Comparison of ENCODE assay signal across 8 cellular contexts in genomic region chr11:65498977-65499712, GRCh38. TPM values are rescaled to one million over a fixed set of nuclear protein-coding genes. Genes with fewer than 3 reads are reported as not detected.
A peak's percentile ranks its signal among the peaks of the same experiment; 100 is the strongest.
DNase-seq lines count a peak whose midpoint lies in the region; ATAC-seq and TF ChIP-seq lines count a peak whose summit lies in the region.

MALAT1 (plus strand) TSS chr11:65499045.

- H3K9me3 ChIP-seq in AG04450 (ENCODE audit: control insufficient read depth, insufficient read depth, low read length) = no peaks in the 10 kb centered on the region; the same call in 1 of the 2 replicates
- no peaks in the 10 kb centered on the region for H3K9me3 ChIP-seq in parathyroid adenoma (ENCODE audit: control insufficient read depth, low read length)
- H3K9me3 ChIP-seq in thymus (ENCODE audit: control insufficient read depth) = no peaks in the 10 kb centered on the region

- peaks cover 0 to 3% of the 10 kb centered on the region in 2 donors for H3K9me3 Mint-ChIP-seq in activated naive CD4-positive, alpha-beta T cell treated with anti-CD3 and anti-CD28 coated beads, Interleukin-2, amount 50 U/mL, for 72 hours
- H3K9me3 Mint-ChIP-seq in glutamatergic neuron (ENCODE audit: unreplicated experiment) = peaks cover 37% of the 10 kb centered on the region

- no peak within 1 kb of the TSS for H3K4me3 Mint-ChIP-seq in glutamatergic neuron (ENCODE audit: unreplicated experiment)

- peak within 1 kb of the TSS; percentile 95 for H3K4me2 ChIP-seq in parathyroid adenoma (ENCODE audit: low read length)

- H3K9ac ChIP-seq in parathyroid adenoma = peak within 1 kb of the TSS; percentile 99

- CTCF ChIA-PET in AG04450 (lab: Charles Lee) = interaction anchor here (0.7 to 4.5 kb wide), 8 partner anchors 10 to 224 kb away, joined by 3 to 18 read pairs (median 5); no protein-coding TSS in a partner anchor

- POLR2A ChIA-PET in AG04450 (lab: Yijun Ruan, JAX) = interaction anchor here (0.6 to 21.9 kb wide), 23 partner anchors 8 to 630 kb away, joined by 3 to 999 read pairs (median 8); partner anchors contain the start of genes DPF2, FRMD8, NEAT1 and PCNX3

- DNase-seq in AG04450 (ENCODE audit: low read depth, low spot score) (peak; percentile 95), NCI-H1105 treated with DMSO at 0.1 percent for 48 hours (lab: John Stamatoyannopoulos, UW) (peak; percentile 91), SKM-1 treated with dmso at 0.1 percent for 144 hours (lab: John Stamatoyannopoulos, UW; ENCODE audit: unreplicated experiment) (peak; percentile 95), glutamatergic neuron (peak; percentile 93)
- DNase-seq in activated naive CD4-positive, alpha-beta T cell treated with anti-CD3 and anti-CD28 coated beads, Interleukin-2, amount 50 U/mL, for 72 hours (ENCODE audit: low spot score in 2 of 2) = peak; percentile 91 to 99

- peaks cover 6 to 15% of the 10 kb centered on the region in 2 donors for H3K36me3 Mint-ChIP-seq in activated naive CD4-positive, alpha-beta T cell treated with anti-CD3 and anti-CD28 coated beads, Interleukin-2, amount 50 U/mL, for 72 hours
- peaks cover 21% of the 10 kb centered on the region for H3K36me3 Mint-ChIP-seq in glutamatergic neuron (ENCODE audit: unreplicated experiment)

- H3K27ac Mint-ChIP-seq in activated naive CD4-positive, alpha-beta T cell treated with anti-CD3 and anti-CD28 coated beads, Interleukin-2, amount 50 U/mL, for 72 hours = no peak within 1 kb of the TSS
- no peak within 1 kb of the TSS for H3K27ac Mint-ChIP-seq in glutamatergic neuron (ENCODE audit: unreplicated experiment)

- peaks cover 15% of the 10 kb centered on the region for H3K27me3 Mint-ChIP-seq in glutamatergic neuron (ENCODE audit: unreplicated experiment)

- H2AFZ ChIP-seq in parathyroid adenoma = peak within 1 kb of the TSS; percentile 65

- peak; percentile 26 for ATAC-seq in GM21360 (IDR thresholded peaks at IDR 0.05; ENCODE audit: unreplicated experiment)
- ATAC-seq in activated naive CD4-positive, alpha-beta T cell treated with anti-CD3 and anti-CD28 coated beads, Interleukin-2, amount 50 U/mL, for 72 hours = peak; percentile 9 to 19

- H3K36me3 ChIP-seq in parathyroid adenoma (ENCODE audit: control insufficient read depth, insufficient read depth, low read length) (peaks cover 34% of the 10 kb centered on the region), thymus (ENCODE audit: control insufficient read depth, insufficient read depth) (peaks cover 28% of the 10 kb centered on the region)

- H3K4me1 ChIP-seq in parathyroid adenoma (peaks cover 13% of the 10 kb centered on the region), thymus (ENCODE audit: control insufficient read depth, insufficient read depth, low read length) (peaks cover 22% of the 10 kb centered on the region)

- TF ChIP-seq CTCF in AG04450 (IDR thresholded peaks at IDR 0.05; ENCODE audit: low read depth, low read length) = no peak
- TF ChIP-seq CTCF in glutamatergic neuron (IDR thresholded peaks at IDR 0.05; ENCODE audit: partially characterized antibody, unreplicated experiment) = no peak
- TF ChIP-seq CTCF in parathyroid adenoma (IDR thresholded peaks at IDR 0.05) = no peak

- WGBS in thymus = under 1% methylated on average over 24 of the region's 24 CpGs

- H3K27me3 ChIP-seq in AG04450 (ENCODE audit: control insufficient read depth, insufficient read depth, low read length) (no peaks in the 10 kb centered on the region), parathyroid adenoma (ENCODE audit: control insufficient read depth, insufficient read depth, low read length) (no peaks in the 10 kb centered on the region), thymus (ENCODE audit: control insufficient read depth, insufficient read depth) (no peaks in the 10 kb centered on the region)

- H3K4me3 ChIP-seq in AG04450 (ENCODE audit: low read depth, low read length) (peak within 1 kb of the TSS; percentile 97), parathyroid adenoma (ENCODE audit: low read depth, low read length) (peak within 1 kb of the TSS; percentile 100), thymus (ENCODE audit: low read length) (peak within 1 kb of the TSS; percentile 100)

- H3K27ac ChIP-seq in AG04450 (ENCODE audit: low read depth, low read length) (peak within 1 kb of the TSS; percentile 98), parathyroid adenoma (peak within 1 kb of the TSS; percentile 100), thymus (ENCODE audit: low read depth) (peak within 1 kb of the TSS; percentile 100)

- peaks cover 50% of the 10 kb centered on the region for H3K79me2 ChIP-seq in parathyroid adenoma

- H3K4me1 Mint-ChIP-seq in glutamatergic neuron (ENCODE audit: low read depth, unreplicated experiment) = peaks cover 16% of the 10 kb centered on the region

RNA-seq across cellular contexts. Expression of gene MALAT1, which starts in this region (rescaled TPM):
- polyA plus RNA-seq in AG04450 (2011; rRNA removed) (1,149 and 1,465 TPM in 2 replicates), thymus (682 TPM)
- polyA minus RNA-seq in AG04450 (2011; rRNA and poly(A)+ RNA removed) = 15,934 and 21,970 TPM in 2 replicates
- over 10,000 TPM in 1 of 2 donors, 1,000 to 10,000 TPM in 1; 7,127 to 16,609 TPM for total RNA-seq in activated naive CD4-positive, alpha-beta T cell treated with anti-CD3 and anti-CD28 coated beads, Interleukin-2, amount 50 U/mL, for 72 hours
- total RNA-seq in glutamatergic neuron (ENCODE audit: unreplicated experiment) = 18,218 TPM

Comparison
In these comparisons a context has a peak if more than half of its experiments do, and no peak if none do; other contexts are left out.
1. Peak in every context shown above with its lines: DNase-seq, ATAC-seq, H3K4me3 ChIP-seq and H3K27ac ChIP-seq.